Comparison of ENCODE assay signal across 17 cellular contexts in genomic region chr4:56211202-56211601, GRCh38.
"Had no signal": no experiment of that assay in that cellular context is flagged by ENCODE, and none has a peak within 500 bp of the region (broad histone marks: within the 10 kb centered on the region; RNA-seq: fewer than 3 reads in every experiment).

No MANE protein-coding gene starts in this region.

- H3K27ac Mint-ChIP-seq: stimulated activated effector memory CD8-positive, alpha-beta T cell treated with anti-CD3 and anti-CD28 coated beads, Interleukin-12 subunit alpha, Interleukin-12 subunit beta, amount 100 ng/mL, for 72 hours; type B pancreatic cell had no signal

- DNase-seq: colonic mucosa; dermis blood vessel endothelial cell; heart right ventricle; hypothalamus; kidney glomerular epithelial cell; naive thymus-derived CD4-positive, alpha-beta T cell; psoas muscle; retina; right lobe of liver; stimulated activated CD4-positive, alpha-beta T cell treated with anti-CD3 and anti-CD28 coated beads, Interleukin-4, amount 100 ng/mL, for 1 hour; stimulated activated CD8-positive, alpha-beta memory T cell treated with anti-CD3 and anti-CD28 coated beads, Interleukin-4, amount 100 ng/mL, for 48 hours; stimulated activated naive CD8-positive, alpha-beta T cell treated with anti-CD3 and anti-CD28 coated beads, Interleukin-15, Interleukin-2, amounts not matched to agents 100 U/mL and 50 U/mL, for 24 hours; thyroid gland; uterus had no signal

- H3K4me1 ChIP-seq: colonic mucosa, heart right ventricle, psoas muscle, thyroid gland, uterus had no signal

- ATAC-seq: heart right ventricle; naive thymus-derived CD4-positive, alpha-beta T cell; psoas muscle; right lobe of liver; stimulated activated effector memory CD8-positive, alpha-beta T cell treated with anti-CD3 and anti-CD28 coated beads, Interleukin-12 subunit alpha, Interleukin-12 subunit beta, amount 100 ng/mL, for 72 hours; stimulated activated naive CD8-positive, alpha-beta T cell treated with anti-CD3 and anti-CD28 coated beads, Interleukin-15, Interleukin-2, amounts not matched to agents 100 U/mL and 50 U/mL, for 24 hours had no signal

- H3K27ac ChIP-seq: colonic mucosa, heart right ventricle, psoas muscle, right lobe of liver, suprapubic skin, thyroid gland, uterus had no signal

- H3K4me3 ChIP-seq: colonic mucosa, heart right ventricle, psoas muscle, right lobe of liver, suprapubic skin, thyroid gland, uterus had no signal

- H3K27me3 ChIP-seq: colonic mucosa, heart right ventricle, right lobe of liver, suprapubic skin, thyroid gland, uterus had no signal

- H3K36me3 Mint-ChIP-seq: stimulated activated effector memory CD8-positive, alpha-beta T cell treated with anti-CD3 and anti-CD28 coated beads, Interleukin-12 subunit alpha, Interleukin-12 subunit beta, amount 100 ng/mL, for 72 hours had no signal

- H3K27me3 Mint-ChIP-seq: type B pancreatic cell had no signal

- H3K9me3 Mint-ChIP-seq: type B pancreatic cell had no signal

- H3K4me1 Mint-ChIP-seq: naive thymus-derived CD4-positive, alpha-beta T cell; stimulated activated effector memory CD8-positive, alpha-beta T cell treated with anti-CD3 and anti-CD28 coated beads, Interleukin-12 subunit alpha, Interleukin-12 subunit beta, amount 100 ng/mL, for 72 hours had no signal

- H3K4me3 Mint-ChIP-seq: naive thymus-derived CD4-positive, alpha-beta T cell; stimulated activated effector memory CD8-positive, alpha-beta T cell treated with anti-CD3 and anti-CD28 coated beads, Interleukin-12 subunit alpha, Interleukin-12 subunit beta, amount 100 ng/mL, for 72 hours; type B pancreatic cell had no signal

- H3K36me3 ChIP-seq: colonic mucosa, heart right ventricle, right lobe of liver, suprapubic skin, thyroid gland, uterus had no signal

- H3K9me3 ChIP-seq: colonic mucosa, right lobe of liver, suprapubic skin, thyroid gland, uterus had no signal
